ENCODE assay signal across 1 cellular context in the genomic region with DNA sequence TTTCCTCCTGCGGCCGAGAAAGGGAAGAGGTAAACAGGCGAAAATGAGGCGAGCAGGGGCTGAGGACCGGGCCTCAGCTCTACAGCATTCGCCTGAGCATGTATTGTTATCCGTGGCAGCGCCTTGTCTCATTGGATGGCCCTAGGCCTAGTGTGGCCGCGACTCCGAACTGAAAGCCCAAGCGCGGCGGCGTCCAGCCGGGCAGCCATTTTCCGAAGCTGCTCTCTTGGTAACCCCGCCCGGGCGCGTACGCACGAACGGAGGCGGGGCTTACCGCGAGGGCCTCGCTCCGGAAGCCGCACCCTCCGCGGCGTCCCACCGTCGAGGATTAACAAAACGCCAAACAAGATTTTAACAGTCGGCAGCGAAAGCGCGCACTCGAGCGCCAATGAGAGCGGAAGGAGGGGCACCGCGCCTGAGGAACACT.
TF ChIP-seq lines count a peak whose summit lies in the region.

No MANE protein-coding gene starts in this region.

TF ChIP-seq in K562, 482 proteins besides CTCF, POLR2A, EP300 and RAD21 (continued from another document and continues in another):
- TF ChIP-seq THAP12 (CRISPR knock-in tag; IDR thresholded peaks at IDR 0.05) (0 out of 2 replicates have a peak, but pooled peaks have one; percentile 68), PTTG1 (tag; IDR thresholded peaks at IDR 0.05; ENCODE audit: low read depth) (no peak), MCM7 (IDR thresholded peaks at IDR 0.05) (no peak), PYGO2 (tag; IDR thresholded peaks at IDR 0.05) (no peak), GATAD2B (IDR thresholded peaks at IDR 0.05; ENCODE audit: borderline replicate concordance) (no peak), PBX2 (CRISPR knock-in tag; IDR thresholded peaks at IDR 0.05; ENCODE audit: low read depth) (no peak), PBX2 (tag; conservative IDR thresholded peaks at IDR 0.05; ENCODE audit: low read depth) (no peak), PML (IDR thresholded peaks at IDR 0.05; ENCODE audit: low read length) (peak; percentile 88), JUNB (CRISPR knock-in tag; conservative IDR thresholded peaks at IDR 0.05) (no peak), TCF7L2 (IDR thresholded peaks at IDR 0.05; ENCODE audit: low read depth, low read length) (no peak), ZNF644 (tag; IDR thresholded peaks at IDR 0.05; ENCODE audit: low read depth) (no peak), ZBTB9 (CRISPR knock-in tag; IDR thresholded peaks at IDR 0.05) (no peak), SOX6 (IDR thresholded peaks at IDR 0.05) (0 out of 2 replicates have a peak, but pooled peaks have one; percentile 7), IRF9 (tag; IDR thresholded peaks at IDR 0.05) (no peak), ARHGAP35 (IDR thresholded peaks at IDR 0.05; ENCODE audit: partially characterized antibody) (no peak), ZBTB8A (IDR thresholded peaks at IDR 0.05; ENCODE audit: partially characterized antibody) (no peak), KLF13 (tag; IDR thresholded peaks at IDR 0.05; ENCODE audit: borderline replicate concordance, low read depth) (no peak), JUN (IDR thresholded peaks at IDR 0.05; ENCODE audit: borderline replicate concordance, low read depth, low read length) (no peak), JUN (CRISPR knock-in tag; IDR thresholded peaks at IDR 0.05; ENCODE audit: borderline replicate concordance) (no peak), CSDE1 (IDR thresholded peaks at IDR 0.05) (no peak), CBFA2T3 (IDR thresholded peaks at IDR 0.05) (no peak), ETV5 (CRISPR knock-in tag; IDR thresholded peaks at IDR 0.05; ENCODE audit: low read depth) (peak; percentile 71), ERF (CRISPR knock-in tag; IDR thresholded peaks at IDR 0.05) (peak; percentile 62; the same call in 1 of the 2 replicates), TAF9B (IDR thresholded peaks at IDR 0.05; ENCODE audit: partially characterized antibody) (peak; percentile 88), EWSR1 (IDR thresholded peaks at IDR 0.05; ENCODE audit: borderline replicate concordance, low read depth, partially characterized antibody) (no peak), ZHX1 (conservative IDR thresholded peaks at IDR 0.05; ENCODE audit: low read length) (no peak), FOXK2 (conservative IDR thresholded peaks at IDR 0.05 in 1 of 2, IDR thresholded peaks at IDR 0.05 in 1 of 2; ENCODE audit: low read depth in 2 of 2) (peak; percentile 53 to 60; a peak in 3 of 4 replicates), GABPB2 (CRISPR knock-in tag; conservative IDR thresholded peaks at IDR 0.05) (no peak), RFX1 (IDR thresholded peaks at IDR 0.05) (peak; percentile 32), ZNF263 (CRISPR knock-in tag; IDR thresholded peaks at IDR 0.05; ENCODE audit: borderline replicate concordance) (no peak), CBX1 (IDR thresholded peaks at IDR 0.05; ENCODE audit: low read depth) (peak; percentile 72; the same call in 1 of the 2 replicates)
- TF ChIP-seq, protein P1, sequence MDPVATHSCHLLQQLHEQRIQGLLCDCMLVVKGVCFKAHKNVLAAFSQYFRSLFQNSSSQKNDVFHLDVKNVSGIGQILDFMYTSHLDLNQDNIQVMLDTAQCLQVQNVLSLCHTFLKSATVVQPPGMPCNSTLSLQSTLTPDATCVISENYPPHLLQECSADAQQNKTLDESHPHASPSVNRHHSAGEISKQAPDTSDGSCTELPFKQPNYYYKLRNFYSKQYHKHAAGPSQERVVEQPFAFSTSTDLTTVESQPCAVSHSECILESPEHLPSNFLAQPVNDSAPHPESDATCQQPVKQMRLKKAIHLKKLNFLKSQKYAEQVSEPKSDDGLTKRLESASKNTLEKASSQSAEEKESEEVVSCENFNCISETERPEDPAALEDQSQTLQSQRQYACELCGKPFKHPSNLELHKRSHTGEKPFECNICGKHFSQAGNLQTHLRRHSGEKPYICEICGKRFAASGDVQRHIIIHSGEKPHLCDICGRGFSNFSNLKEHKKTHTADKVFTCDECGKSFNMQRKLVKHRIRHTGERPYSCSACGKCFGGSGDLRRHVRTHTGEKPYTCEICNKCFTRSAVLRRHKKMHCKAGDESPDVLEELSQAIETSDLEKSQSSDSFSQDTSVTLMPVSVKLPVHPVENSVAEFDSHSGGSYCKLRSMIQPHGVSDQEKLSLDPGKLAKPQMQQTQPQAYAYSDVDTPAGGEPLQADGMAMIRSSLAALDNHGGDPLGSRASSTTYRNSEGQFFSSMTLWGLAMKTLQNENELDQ (CRISPR knock-in tag; IDR thresholded peaks at IDR 0.05; ENCODE audit: borderline replicate concordance), result no peak
- TF ChIP-seq, protein P2, sequence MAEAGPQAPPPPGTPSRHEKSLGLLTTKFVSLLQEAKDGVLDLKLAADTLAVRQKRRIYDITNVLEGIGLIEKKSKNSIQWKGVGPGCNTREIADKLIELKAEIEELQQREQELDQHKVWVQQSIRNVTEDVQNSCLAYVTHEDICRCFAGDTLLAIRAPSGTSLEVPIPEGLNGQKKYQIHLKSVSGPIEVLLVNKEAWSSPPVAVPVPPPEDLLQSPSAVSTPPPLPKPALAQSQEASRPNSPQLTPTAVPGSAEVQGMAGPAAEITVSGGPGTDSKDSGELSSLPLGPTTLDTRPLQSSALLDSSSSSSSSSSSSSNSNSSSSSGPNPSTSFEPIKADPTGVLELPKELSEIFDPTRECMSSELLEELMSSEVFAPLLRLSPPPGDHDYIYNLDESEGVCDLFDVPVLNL (CRISPR knock-in tag; IDR thresholded peaks at IDR 0.05; ENCODE audit: low read depth), result no peak
- TF ChIP-seq, protein P3, sequence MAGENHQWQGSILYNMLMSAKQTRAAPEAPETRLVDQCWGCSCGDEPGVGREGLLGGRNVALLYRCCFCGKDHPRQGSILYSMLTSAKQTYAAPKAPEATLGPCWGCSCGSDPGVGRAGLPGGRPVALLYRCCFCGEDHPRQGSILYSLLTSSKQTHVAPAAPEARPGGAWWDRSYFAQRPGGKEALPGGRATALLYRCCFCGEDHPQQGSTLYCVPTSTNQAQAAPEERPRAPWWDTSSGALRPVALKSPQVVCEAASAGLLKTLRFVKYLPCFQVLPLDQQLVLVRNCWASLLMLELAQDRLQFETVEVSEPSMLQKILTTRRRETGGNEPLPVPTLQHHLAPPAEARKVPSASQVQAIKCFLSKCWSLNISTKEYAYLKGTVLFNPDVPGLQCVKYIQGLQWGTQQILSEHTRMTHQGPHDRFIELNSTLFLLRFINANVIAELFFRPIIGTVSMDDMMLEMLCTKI (IDR thresholded peaks at IDR 0.05; ENCODE audit: partially characterized antibody), result no peak
